In genomic region chr3:141275032-141275422, GRCh38 we compare ENCODE assay signal across 10 cellular contexts. TPM values are rescaled to one million over a fixed set of nuclear protein-coding genes. Genes with fewer than 3 reads are reported as not detected.
DNase-seq lines count a peak whose midpoint lies in the region; ATAC-seq and TF ChIP-seq lines count a peak whose summit lies in the region.
"Had no signal": no experiment of that assay in that cellular context is flagged by ENCODE, and none has a peak within 500 bp of the region (broad histone marks: within the 10 kb centered on the region; RNA-seq: fewer than 3 reads in every experiment).

No MANE protein-coding gene starts in this region.

- no peaks in the 10 kb centered on the region for H3K27me3 ChIP-seq in lower lobe of right lung (ENCODE audit: low read depth)

- H3K36me3 Mint-ChIP-seq in activated T-helper 17 cell treated with anti-CD3 and anti-CD28 coated beads, Interleukin-2, amount 50 U/mL, for 72 hours (ENCODE audit: low read depth): no peaks in the 10 kb centered on the region

- H3K4me3 Mint-ChIP-seq in activated T-helper 17 cell treated with anti-CD3 and anti-CD28 coated beads, Interleukin-2, amount 50 U/mL, for 72 hours: peak overlapping the region; percentile 40

- peaks cover 14% of the 10 kb centered on the region for H3K4me1 ChIP-seq in lower lobe of right lung

- H3K9me3 Mint-ChIP-seq in activated T-helper 17 cell treated with anti-CD3 and anti-CD28 coated beads, Interleukin-2, amount 50 U/mL, for 72 hours: no peaks in the 10 kb centered on the region

- peaks cover 4% of the 10 kb centered on the region for H3K36me3 ChIP-seq in lower lobe of right lung

- H3K27ac ChIP-seq in lower lobe of right lung: no peak overlapping the region
- H3K27ac ChIP-seq: 22Rv1 had no signal

- H3K4me1 Mint-ChIP-seq in activated T-helper 17 cell treated with anti-CD3 and anti-CD28 coated beads, Interleukin-2, amount 50 U/mL, for 72 hours: peaks cover 31% of the 10 kb centered on the region

- peak; percentile 5 for DNase-seq in DMS53 (lab: John Stamatoyannopoulos, UW)
- DNase-seq in DMS53 treated with DMSO at 0.1 percent for 48 hours (lab: John Stamatoyannopoulos, UW; ENCODE audit: unreplicated experiment): no peak
- peak; percentile 89 for DNase-seq in non-pigmented ciliary epithelial cell (ENCODE audit: low read depth)
- no peak for DNase-seq in ureter (ENCODE audit: low spot score)
- no peak for DNase-seq in lower lobe of right lung
- DNase-seq in central memory CD4-positive, alpha-beta T cell: no peak
- DNase-seq: amygdala had no signal

- peak; percentile 69 for ATAC-seq in HG03045 (IDR thresholded peaks at IDR 0.05; ENCODE audit: unreplicated experiment)
- ATAC-seq in activated T-helper 17 cell treated with anti-CD3 and anti-CD28 coated beads, Interleukin-2, amount 50 U/mL, for 72 hours (replicated peaks): peak; percentile 97
- no peak for ATAC-seq in lower lobe of right lung

- no peak overlapping the region for H3K4me3 ChIP-seq in lower lobe of right lung

- peak overlapping the region; percentile 65 for H3K27ac Mint-ChIP-seq in activated T-helper 17 cell treated with anti-CD3 and anti-CD28 coated beads, Interleukin-2, amount 50 U/mL, for 72 hours

- intact Hi-C loops in lower lobe of right lung (cut with DNase I): no loop called here

- H3K9me3 ChIP-seq in lower lobe of right lung: no peaks in the 10 kb centered on the region

- TF ChIP-seq CTCF in lower lobe of right lung (IDR thresholded peaks at IDR 0.05): no peak

- H3K27me3 Mint-ChIP-seq in activated T-helper 17 cell treated with anti-CD3 and anti-CD28 coated beads, Interleukin-2, amount 50 U/mL, for 72 hours: no peaks in the 10 kb centered on the region

RNA-seq across cellular contexts. Expression of gene PXYLP1, which starts 43.4 kb away (rescaled TPM):
- 10 to 100 TPM in 1 of 2 donors, 1 to 10 TPM in 1; 5.7 to 11.4 TPM for total RNA-seq in activated T-helper 17 cell treated with anti-CD3 and anti-CD28 coated beads, Interleukin-2, amount 50 U/mL, for 72 hours
- total RNA-seq in ureter (26.3 TPM), lower lobe of right lung (8.9 TPM)

Comparison
In these comparisons a context has a peak if more than half of its experiments do, and no peak if none do; other contexts are left out.
1. DNase-seq: peak in DMS53 (single experiment) and non-pigmented ciliary epithelial cell (single experiment); none in DMS53 treated with DMSO at 0.1 percent for 48 hours (single experiment), ureter (single experiment), lower lobe of right lung (single experiment) and central memory CD4-positive, alpha-beta T cell (single experiment).
2. ATAC-seq: peak in HG03045 (single experiment) and activated T-helper 17 cell treated with anti-CD3 and anti-CD28 coated beads, Interleukin-2, amount 50 U/mL, for 72 hours (single experiment); none in lower lobe of right lung (0 of 2).